Comparison of ENCODE assay signal across 28 cellular contexts in genomic region chr2:152061383-152061782, GRCh38.
"Had no signal": no experiment of that assay in that cellular context is flagged by ENCODE, and none has a peak within 500 bp of the region (broad histone marks: within the 10 kb centered on the region; RNA-seq: fewer than 3 reads in every experiment).

No MANE protein-coding gene starts in this region.

- H3K4me3 ChIP-seq: colonic mucosa, coronary artery, dorsolateral prefrontal cortex, esophagus squamous epithelium, gastrocnemius medialis, gastroesophageal sphincter, heart left ventricle, heart right ventricle, hepatocyte had no signal

- ATAC-seq: effector memory CD8-positive, alpha-beta T cell; esophagus mucosa; foreskin keratinocyte; gastrocnemius medialis had no signal

- H3K9me3 ChIP-seq: colonic mucosa, esophagus muscularis mucosa, gastrocnemius medialis, gastroesophageal sphincter had no signal

- H3K4me2 ChIP-seq: hepatocyte had no signal

- H2AFZ ChIP-seq: hepatocyte had no signal

- H3K79me2 ChIP-seq: hepatocyte had no signal

- H3K36me3 ChIP-seq: colonic mucosa, esophagus muscularis mucosa, esophagus squamous epithelium, gastrocnemius medialis, gastroesophageal sphincter, heart left ventricle, heart right ventricle had no signal

- H3K4me1 ChIP-seq: colonic mucosa, foreskin keratinocyte, gastrocnemius medialis had no signal

- H3K27ac ChIP-seq: colonic mucosa, epithelial cell of prostate, foreskin keratinocyte, gastrocnemius medialis, heart left ventricle, heart right ventricle, hepatocyte had no signal

- FAIRE-seq: colon, endometrium, endothelial cell of umbilical vein, frontal cortex had no signal

- DNase-seq: colonic mucosa; cortex of kidney; dermis blood vessel endothelial cell; dorsolateral prefrontal cortex; effector CD4-positive, alpha-beta T cell; effector CD8-positive, alpha-beta T cell; effector memory CD4-positive, alpha-beta T cell; effector memory CD8-positive, alpha-beta T cell; endodermal cell; erythroblast; esophagus squamous epithelium; foreskin keratinocyte; foreskin melanocyte; gastrocnemius medialis; glutamatergic neuron; head of caudate nucleus; heart left ventricle; heart right ventricle had no signal

- H3K27me3 ChIP-seq: colonic mucosa, dorsolateral prefrontal cortex, esophagus muscularis mucosa, esophagus squamous epithelium, gastrocnemius medialis, gastroesophageal sphincter, heart left ventricle, heart right ventricle, hepatocyte had no signal
